In the genomic region with DNA sequence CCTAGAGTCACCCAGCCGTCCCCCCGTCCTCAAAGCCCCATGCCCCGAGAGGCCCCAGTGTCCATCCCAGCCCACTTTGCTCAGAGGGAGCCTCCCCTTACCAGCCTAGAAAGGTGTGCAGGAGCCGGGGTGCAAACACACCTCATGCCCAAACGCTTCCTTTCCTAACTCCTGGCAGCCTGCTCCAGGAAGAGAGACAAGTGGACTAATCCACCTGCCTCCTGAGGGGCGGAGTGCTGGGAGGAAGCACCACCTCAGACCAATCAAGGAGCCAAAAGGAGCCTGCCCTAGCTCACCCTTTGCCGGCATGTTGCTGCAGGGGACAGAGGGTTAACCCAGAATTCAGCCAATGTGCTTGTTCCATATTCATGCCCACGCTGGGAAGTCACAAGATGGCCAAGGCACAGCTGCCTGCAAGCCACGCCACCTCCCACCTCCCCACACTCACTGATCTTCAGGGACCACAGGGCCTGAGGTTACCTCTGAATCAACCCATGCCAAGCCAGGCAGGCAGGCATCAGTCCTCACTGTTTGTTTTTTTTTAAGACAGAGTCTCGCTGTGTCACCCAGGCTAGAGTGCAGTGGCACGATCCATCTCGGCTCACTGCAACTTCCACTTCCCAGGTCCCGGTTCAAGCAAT, we compare ENCODE assay signal across 19 cellular contexts. TPM values are rescaled to one million over a fixed set of nuclear protein-coding genes. Genes with fewer than 3 reads are reported as not detected.
DNase-seq lines count a peak whose midpoint lies in the region; ATAC-seq lines count a peak whose summit lies in the region.
"Had no signal": no experiment of that assay in that cellular context is flagged by ENCODE, and none has a peak within 500 bp of the region (broad histone marks: within the 10 kb centered on the region; RNA-seq: fewer than 3 reads in every experiment).

No MANE protein-coding gene starts in this region.

- intact Hi-C loops in naive thymus-derived CD4-positive, alpha-beta T cell (cut with micrococcal nuclease), result no loop called here

- H3K36me3 ChIP-seq in rectal smooth muscle tissue (ENCODE audit: control insufficient read depth, insufficient read depth, low read length), result no peaks in the 10 kb centered on the region
- no peaks in the 10 kb centered on the region for H3K36me3 ChIP-seq in naive thymus-derived CD4-positive, alpha-beta T cell (ENCODE audit: control insufficient read depth in 2 of 3, insufficient read depth in 3 of 3, low read length in 3 of 3)

- POLR2A ChIA-PET in naive thymus-derived CD4-positive, alpha-beta T cell (lab: Charles Lee), result no interaction called here

- no peak overlapping the region for H3K4me3 Mint-ChIP-seq in naive thymus-derived CD4-positive, alpha-beta T cell
- H3K4me3 Mint-ChIP-seq: activated CD8-positive, alpha-beta T cell treated with anti-CD3 and anti-CD28 coated beads for 36 hours; activated T-cell treated with anti-CD3 and anti-CD28 coated beads, Interleukin-2, amount 50 U/mL, for 24 hours; T-cell had no signal

- no peaks in the 10 kb centered on the region for H3K4me1 Mint-ChIP-seq in naive thymus-derived CD4-positive, alpha-beta T cell
- H3K4me1 Mint-ChIP-seq: T-cell had no signal

- peak overlapping the region; percentile 51 for H3K9ac ChIP-seq in rectal smooth muscle tissue (ENCODE audit: low read length)

- no peaks in the 10 kb centered on the region for H3K36me3 Mint-ChIP-seq in naive thymus-derived CD4-positive, alpha-beta T cell
- H3K36me3 Mint-ChIP-seq: T-cell had no signal

- H3K9me3 ChIP-seq in naive thymus-derived CD4-positive, alpha-beta T cell (ENCODE audit: control insufficient read depth in 2 of 3, low read length in 3 of 3), result no peaks in the 10 kb centered on the region

- ATAC-seq in esophagus mucosa (peak; percentile 63), HG03097 (IDR thresholded peaks at IDR 0.05; ENCODE audit: low FRiP score, unreplicated experiment) (no peak), HG03439 (IDR thresholded peaks at IDR 0.05; ENCODE audit: unreplicated experiment) (no peak)
- no peak for ATAC-seq in naive thymus-derived CD4-positive, alpha-beta T cell
- ATAC-seq: activated CD8-positive, alpha-beta T cell treated with anti-CD3 and anti-CD28 coated beads for 36 hours; T-cell had no signal

- H3K27me3 ChIP-seq in rectal smooth muscle tissue (ENCODE audit: control insufficient read depth, insufficient read depth, low read length), result no peaks in the 10 kb centered on the region
- no peaks in the 10 kb centered on the region for H3K27me3 ChIP-seq in naive thymus-derived CD4-positive, alpha-beta T cell (ENCODE audit: control insufficient read depth in 2 of 2, insufficient read depth in 2 of 2, low read length in 2 of 2)

- CTCF ChIA-PET in naive thymus-derived CD4-positive, alpha-beta T cell (lab: Charles Lee), result no interaction called here

- peak; percentile 59 for DNase-seq in DMS153 treated with DMSO at 0.1 percent for 48 hours (lab: John Stamatoyannopoulos, UW; ENCODE audit: unreplicated experiment)
- DNase-seq in NCI-H510A (lab: John Stamatoyannopoulos, UW), result peak; percentile 65
- DNase-seq in NCI-H2107 (lab: John Stamatoyannopoulos, UW), result no peak
- no peak for DNase-seq in naive thymus-derived CD4-positive, alpha-beta T cell
- DNase-seq: activated CD8-positive, alpha-beta T cell treated with anti-CD3 and anti-CD28 coated beads for 36 hours; activated naive CD4-positive, alpha-beta T cell treated with anti-CD3 and anti-CD28 coated beads, Interleukin-2, amount 50 U/mL, for 16 hours; activated T-cell treated with anti-CD3 and anti-CD28 coated beads, Interleukin-2, amount 50 U/mL, for 24 hours; foreskin melanocyte; midbrain; NCI-H1417 treated with DMSO at 0.1 percent for 48 hours; occipital lobe; SHP77; T-cell had no signal

- no peaks in the 10 kb centered on the region for H3K4me1 ChIP-seq in rectal smooth muscle tissue (ENCODE audit: control insufficient read depth, insufficient read depth, low read length)
- H3K4me1 ChIP-seq in naive thymus-derived CD4-positive, alpha-beta T cell (ENCODE audit: control insufficient read depth in 2 of 2, insufficient read depth in 2 of 2, low read length in 2 of 2), result no peaks in the 10 kb centered on the region

- H3K27me3 Mint-ChIP-seq in naive thymus-derived CD4-positive, alpha-beta T cell, result peaks cover 0 to 12% (median 0%) of the 10 kb centered on the region in 5 donors
- H3K27me3 Mint-ChIP-seq: activated T-cell treated with anti-CD3 and anti-CD28 coated beads, Interleukin-2, amount 50 U/mL, for 24 hours had no signal

- H3K27ac Mint-ChIP-seq in naive thymus-derived CD4-positive, alpha-beta T cell, result no peak overlapping the region
- H3K27ac Mint-ChIP-seq: activated CD8-positive, alpha-beta T cell treated with anti-CD3 and anti-CD28 coated beads for 36 hours; activated T-cell treated with anti-CD3 and anti-CD28 coated beads, Interleukin-2, amount 50 U/mL, for 24 hours; T-cell had no signal

- H3K27ac ChIP-seq in rectal smooth muscle tissue (ENCODE audit: low read depth, low read length), result no peak overlapping the region
- no peak overlapping the region for H3K27ac ChIP-seq in naive thymus-derived CD4-positive, alpha-beta T cell (ENCODE audit: low read depth, low read length)

- H3K9me3 Mint-ChIP-seq in naive thymus-derived CD4-positive, alpha-beta T cell, result no peaks in the 10 kb centered on the region
- H3K9me3 Mint-ChIP-seq: activated CD8-positive, alpha-beta T cell treated with anti-CD3 and anti-CD28 coated beads for 36 hours; activated T-cell treated with anti-CD3 and anti-CD28 coated beads, Interleukin-2, amount 50 U/mL, for 24 hours; T-cell had no signal

- H3K4me3 ChIP-seq in rectal smooth muscle tissue (ENCODE audit: low read length), result peak overlapping the region; percentile 45
- H3K4me3 ChIP-seq in naive thymus-derived CD4-positive, alpha-beta T cell (ENCODE audit: low read length), result no peak overlapping the region
- H3K4me3 ChIP-seq: coronary artery had no signal

RNA-seq across cellular contexts. Expression of a gene that starts 27.8 kb away (rescaled TPM):
- 11.1 TPM for total RNA-seq in esophagus mucosa
- total RNA-seq in naive thymus-derived CD4-positive, alpha-beta T cell, result 1 to 10 TPM in 1 of 5 experiments, under 1 TPM in 4; 0.05 to 1.9 (median 0.57) TPM
- polyA plus RNA-seq in naive thymus-derived CD4-positive, alpha-beta T cell, result under 1 TPM in 1 of 2 donors, not detected in 1; 0.24 TPM
- total RNA-seq: G401 had no signal

Comparison
In these comparisons a context has a peak if more than half of its experiments do, and no peak if none do; other contexts are left out.
1. DNase-seq: peak in DMS153 treated with DMSO at 0.1 percent for 48 hours (single experiment) and NCI-H510A (single experiment); none in NCI-H2107 (single experiment) and naive thymus-derived CD4-positive, alpha-beta T cell (0 of 9).